Comparison of ENCODE assay signal across 11 cellular contexts in genomic region chr10:13890233-13890616, GRCh38.
A peak's percentile ranks its signal among the peaks of the same experiment; 100 is the strongest.
DNase-seq lines count a peak whose midpoint lies in the region; ATAC-seq and TF ChIP-seq lines count a peak whose summit lies in the region.
"Had no signal": no experiment of that assay in that cellular context is flagged by ENCODE, and none has a peak within 500 bp of the region (broad histone marks: within the 10 kb centered on the region; RNA-seq: fewer than 3 reads in every experiment).

No MANE protein-coding gene starts in this region.

- no peak overlapping the region for H3K27ac ChIP-seq in CD4-positive, alpha-beta memory T cell (ENCODE audit: low read depth, low read length)
- peak overlapping the region; percentile 89 for H3K27ac ChIP-seq in left ventricle myocardium inferior (replicated peaks)
- no peak overlapping the region for H3K27ac ChIP-seq in parathyroid adenoma

- DNase-seq in CD4-positive, alpha-beta memory T cell, result no peak
- DNase-seq in T-cell (no peak), left ventricle myocardium inferior (no peak), NCI-H524 treated with DMSO at 0.1 percent for 48 hours (lab: John Stamatoyannopoulos, UW) (no peak), NCI-H2107 treated with DMSO at 0.1 percent for 48 hours (lab: John Stamatoyannopoulos, UW; ENCODE audit: unreplicated experiment) (no peak), NCI-H128 (lab: John Stamatoyannopoulos, UW; ENCODE audit: unreplicated experiment) (no peak)
- DNase-seq: Caco-2; effector memory CD8-positive, alpha-beta T cell; thyroid gland had no signal

- peaks cover 12 to 28% (median 15%) of the 10 kb centered on the region in 4 donors for H3K4me1 Mint-ChIP-seq in CD4-positive, alpha-beta memory T cell
- H3K4me1 Mint-ChIP-seq in T-cell, result peaks cover 16 to 30% (median 22%) of the 10 kb centered on the region in 3 donors

- no peaks in the 10 kb centered on the region for H3K36me3 ChIP-seq in CD4-positive, alpha-beta memory T cell (ENCODE audit: insufficient read depth, low read length)
- no peaks in the 10 kb centered on the region for H3K36me3 ChIP-seq in left ventricle myocardium inferior
- no peaks in the 10 kb centered on the region for H3K36me3 ChIP-seq in parathyroid adenoma (ENCODE audit: control insufficient read depth, insufficient read depth, low read length)
- H3K36me3 ChIP-seq: thyroid gland had no signal

- intact Hi-C loops in CD4-positive, alpha-beta memory T cell (cut with micrococcal nuclease), result no loop called here
- intact Hi-C loops in left ventricle myocardium inferior (cut with micrococcal nuclease), result no loop called here

- H3K36me3 Mint-ChIP-seq in CD4-positive, alpha-beta memory T cell, result peaks cover 0 to 1% of the 10 kb centered on the region in 2 donors
- H3K36me3 Mint-ChIP-seq in T-cell, result no peaks in the 10 kb centered on the region

- no peaks in the 10 kb centered on the region for H3K9me3 ChIP-seq in CD4-positive, alpha-beta memory T cell (ENCODE audit: control insufficient read depth in 1 of 2, low read length in 2 of 2)
- H3K9me3 ChIP-seq in left ventricle myocardium inferior (replicated peaks) (no peaks in the 10 kb centered on the region), parathyroid adenoma (ENCODE audit: control insufficient read depth, low read length) (no peaks in the 10 kb centered on the region)
- H3K9me3 ChIP-seq: Caco-2, thyroid gland had no signal

- H2AFZ ChIP-seq in parathyroid adenoma, result no peak overlapping the region

- no peaks in the 10 kb centered on the region for H3K79me2 ChIP-seq in parathyroid adenoma

- H3K4me3 ChIP-seq in CD4-positive, alpha-beta memory T cell (ENCODE audit: low read length in 2 of 2), result no peak overlapping the region
- H3K4me3 ChIP-seq in left ventricle myocardium inferior, result peak overlapping the region; percentile 77
- H3K4me3 ChIP-seq in parathyroid adenoma (ENCODE audit: low read depth, low read length), result peak overlapping the region; percentile 43

- no peak overlapping the region for H3K4me2 ChIP-seq in parathyroid adenoma (ENCODE audit: low read length)

- CTCF ChIA-PET in CD4-positive, alpha-beta memory T cell (lab: Charles Lee; ENCODE audit: partially characterized antibody), result interaction anchor here (0.6 to 1.1 kb wide), 2 partner anchors 241 to 357 kb away, joined by 3 read pairs; no protein-coding TSS in a partner anchor
- CTCF ChIA-PET in T-cell (lab: Charles Lee), result interaction anchor here in 1 of 2 donors (1.0 kb wide), 1 partner anchor 108 kb away, joined by 3 read pairs; no protein-coding TSS in a partner anchor

- no peak for ATAC-seq in T-cell (replicated peaks in 1 of 4)
- ATAC-seq in GM18873 (IDR thresholded peaks at IDR 0.05; ENCODE audit: low FRiP score, unreplicated experiment), result no peak
- ATAC-seq: effector memory CD8-positive, alpha-beta T cell had no signal

- POLR2A ChIA-PET in CD4-positive, alpha-beta memory T cell (lab: Charles Lee; ENCODE audit: partially characterized antibody), result no interaction called here
- POLR2A ChIA-PET in T-cell (lab: Charles Lee), result no interaction called here

- H3K9me3 Mint-ChIP-seq in CD4-positive, alpha-beta memory T cell, result peaks cover 0 to 3% (median 0%) of the 10 kb centered on the region in 8 donors
- peaks cover 0 to 2% (median 0%) of the 10 kb centered on the region in 3 donors for H3K9me3 Mint-ChIP-seq in T-cell
- H3K9me3 Mint-ChIP-seq: effector memory CD8-positive, alpha-beta T cell had no signal

- H3K27ac Mint-ChIP-seq in CD4-positive, alpha-beta memory T cell, result no peak overlapping the region
- H3K27ac Mint-ChIP-seq in T-cell, result peak overlapping the region in 1 of 2 donors; percentile 7
- H3K27ac Mint-ChIP-seq: effector memory CD8-positive, alpha-beta T cell had no signal

- TF ChIP-seq CTCF in left ventricle myocardium inferior (IDR thresholded peaks at IDR 0.05; ENCODE audit: borderline replicate concordance) (no peak), parathyroid adenoma (IDR thresholded peaks at IDR 0.05) (no peak)

- peaks cover 22% of the 10 kb centered on the region for H3K27me3 ChIP-seq in CD4-positive, alpha-beta memory T cell (ENCODE audit: insufficient read depth, low read length)
- no peaks in the 10 kb centered on the region for H3K27me3 ChIP-seq in left ventricle myocardium inferior (ENCODE audit: low read depth)
- H3K27me3 ChIP-seq in parathyroid adenoma (ENCODE audit: control insufficient read depth, insufficient read depth, low read length), result no peaks in the 10 kb centered on the region
- H3K27me3 ChIP-seq: thyroid gland had no signal

- peaks cover 5% of the 10 kb centered on the region for H3K4me1 ChIP-seq in CD4-positive, alpha-beta memory T cell (ENCODE audit: insufficient read depth, low read length)
- peaks cover 56% of the 10 kb centered on the region for H3K4me1 ChIP-seq in left ventricle myocardium inferior
- H3K4me1 ChIP-seq in parathyroid adenoma, result no peaks in the 10 kb centered on the region

- no peak overlapping the region for H3K9ac ChIP-seq in parathyroid adenoma

- H3K27me3 Mint-ChIP-seq in CD4-positive, alpha-beta memory T cell, result peaks cover 55 to 67% of the 10 kb centered on the region in 2 donors
- H3K27me3 Mint-ChIP-seq in T-cell, result peaks cover 61 to 76% of the 10 kb centered on the region in 2 donors

- H3K4me3 Mint-ChIP-seq in CD4-positive, alpha-beta memory T cell, result peak overlapping the region; percentile 0 to 86 (median 46)
- H3K4me3 Mint-ChIP-seq in T-cell, result peak overlapping the region; percentile 22 to 79 (median 29)

Comparison
In these comparisons a context has a peak if more than half of its experiments do, and no peak if none do; other contexts are left out.
1. H3K4me3 ChIP-seq: peak in left ventricle myocardium inferior (single experiment) and parathyroid adenoma (single experiment); none in CD4-positive, alpha-beta memory T cell (0 of 2).